Comparison of ENCODE assay signal across 19 cellular contexts in the genomic region with DNA sequence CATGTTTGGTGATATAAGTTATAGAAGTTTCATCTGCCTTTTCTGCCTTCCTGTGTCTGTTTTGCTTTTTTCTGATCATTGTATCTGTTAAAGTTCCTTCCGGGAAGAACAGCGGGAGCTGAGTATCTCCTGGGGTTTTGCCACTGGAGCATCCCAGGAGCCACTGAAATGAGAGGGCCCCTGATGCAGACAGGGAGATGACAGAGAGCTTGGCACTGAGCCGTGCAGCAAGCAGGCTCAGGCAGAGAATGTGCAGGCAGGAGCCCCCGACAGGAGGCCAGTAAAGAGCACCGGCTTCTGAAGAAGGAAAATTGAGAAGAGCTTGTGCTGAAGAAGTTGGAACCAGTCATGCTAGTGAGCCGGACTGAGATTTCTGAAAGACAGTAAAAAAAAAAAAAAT.
"Had no signal": no experiment of that assay in that cellular context is flagged by ENCODE, and none has a peak within 500 bp of the region (broad histone marks: within the 10 kb centered on the region; RNA-seq: fewer than 3 reads in every experiment).

No MANE protein-coding gene starts in this region.

- DNase-seq: activated B cell treated with CpG ODN at 0.5 μM for 24 hours; activated CD4-positive, alpha-beta T cell treated with anti-CD3 and anti-CD28 coated beads, Interleukin-2, amount 10 ng/mL, durations not matched to agents 7 days and 5 days; activated naive CD4-positive, alpha-beta T cell treated with Interleukin-2 at 50 U/mL for 16 hours; activated naive CD8-positive, alpha-beta T cell treated with anti-CD3 and anti-CD28 coated beads, Interleukin-2, amount 50 U/mL, for 24 hours; colonic mucosa; effector CD4-positive, alpha-beta T cell; foreskin keratinocyte; left colon; posterior cingulate gyrus; stimulated activated CD4-positive, alpha-beta T cell treated with anti-CD3 and anti-CD28 coated beads, Interleukin-15, amount 100 ng/mL, for 24 hours; stimulated activated CD4-positive, alpha-beta T cell treated with anti-CD3 and anti-CD28 coated beads, Interleukin-4, amount 100 ng/mL, for 24 hours; stimulated activated naive CD4-positive, alpha-beta T cell; T-helper 17 cell had no signal

- ATAC-seq: activated naive CD8-positive, alpha-beta T cell treated with anti-CD3 and anti-CD28 coated beads, Interleukin-2, amount 50 U/mL, for 24 hours; activated T-helper 17 cell treated with anti-CD3 and anti-CD28 coated beads, Interleukin-2, amount 50 U/mL, for 72 hours; foreskin keratinocyte; left colon; T-helper 17 cell had no signal

- H3K36me3 Mint-ChIP-seq: type B pancreatic cell had no signal

- H3K4me1 Mint-ChIP-seq: activated B cell treated with CpG ODN at 0.5 μM for 24 hours; activated CD4-positive, alpha-beta T cell treated with anti-CD3 and anti-CD28 coated beads, Interleukin-2, amount 10 ng/mL, durations not matched to agents 7 days and 5 days; activated naive CD8-positive, alpha-beta T cell treated with anti-CD3 and anti-CD28 coated beads, Interleukin-2, amount 50 U/mL, for 24 hours; activated T-helper 17 cell treated with anti-CD3 and anti-CD28 coated beads, Interleukin-2, amount 50 U/mL, for 72 hours; T-helper 17 cell had no signal

- H3K4me1 ChIP-seq: colonic mucosa, foreskin keratinocyte had no signal

- H3K9me3 Mint-ChIP-seq: activated B cell treated with CpG ODN at 0.5 μM for 24 hours; activated CD4-positive, alpha-beta T cell treated with anti-CD3 and anti-CD28 coated beads, Interleukin-2, amount 10 ng/mL, durations not matched to agents 7 days and 5 days; activated naive CD8-positive, alpha-beta T cell treated with anti-CD3 and anti-CD28 coated beads, Interleukin-2, amount 50 U/mL, for 24 hours; activated T-helper 17 cell treated with anti-CD3 and anti-CD28 coated beads, Interleukin-2, amount 50 U/mL, for 72 hours; type B pancreatic cell had no signal

- H3K4me3 Mint-ChIP-seq: activated B cell treated with CpG ODN at 0.5 μM for 24 hours; activated CD4-positive, alpha-beta T cell treated with anti-CD3 and anti-CD28 coated beads, Interleukin-2, amount 10 ng/mL, durations not matched to agents 7 days and 5 days; activated naive CD8-positive, alpha-beta T cell treated with anti-CD3 and anti-CD28 coated beads, Interleukin-2, amount 50 U/mL, for 24 hours; activated T-helper 17 cell treated with anti-CD3 and anti-CD28 coated beads, Interleukin-2, amount 50 U/mL, for 72 hours; T-helper 17 cell; type B pancreatic cell had no signal

- H3K9me3 ChIP-seq: ascending aorta, colonic mucosa, neutrophil had no signal

- H3K27me3 Mint-ChIP-seq: activated B cell treated with CpG ODN at 0.5 μM for 24 hours; activated CD4-positive, alpha-beta T cell treated with anti-CD3 and anti-CD28 coated beads, Interleukin-2, amount 10 ng/mL, durations not matched to agents 7 days and 5 days; activated naive CD8-positive, alpha-beta T cell treated with anti-CD3 and anti-CD28 coated beads, Interleukin-2, amount 50 U/mL, for 24 hours; activated T-helper 17 cell treated with anti-CD3 and anti-CD28 coated beads, Interleukin-2, amount 50 U/mL, for 72 hours; T-helper 17 cell had no signal

- H3K27ac Mint-ChIP-seq: activated B cell treated with CpG ODN at 0.5 μM for 24 hours; activated CD4-positive, alpha-beta T cell treated with anti-CD3 and anti-CD28 coated beads, Interleukin-2, amount 10 ng/mL, durations not matched to agents 7 days and 5 days; activated naive CD8-positive, alpha-beta T cell treated with anti-CD3 and anti-CD28 coated beads, Interleukin-2, amount 50 U/mL, for 24 hours; activated T-helper 17 cell treated with anti-CD3 and anti-CD28 coated beads, Interleukin-2, amount 50 U/mL, for 72 hours; T-helper 17 cell; type B pancreatic cell had no signal

- H3K27me3 ChIP-seq: ascending aorta, colonic mucosa, foreskin keratinocyte, neutrophil had no signal

- H3K4me3 ChIP-seq: ascending aorta, colonic mucosa had no signal

- H3K27ac ChIP-seq: ascending aorta, colonic mucosa, foreskin keratinocyte, neutrophil had no signal

- FAIRE-seq: bronchial epithelial cell, TTC549 had no signal

- H3K36me3 ChIP-seq: colonic mucosa, neutrophil had no signal
